In genomic region chr4:112567536-112567935, GRCh38 we compare ENCODE assay signal across 40 cellular contexts. TPM values are rescaled to one million over a fixed set of nuclear protein-coding genes. Genes with fewer than 3 reads are reported as not detected.
"Had no signal": no experiment of that assay in that cellular context is flagged by ENCODE, and none has a peak within 500 bp of the region (broad histone marks: within the 10 kb centered on the region; RNA-seq: fewer than 3 reads in every experiment).

No MANE protein-coding gene starts in this region.

- H3K27me3 Mint-ChIP-seq: activated CD4-positive, alpha-beta memory T cell treated with anti-CD3 and anti-CD28 coated beads, Interleukin-2, amount 10 ng/mL, durations not matched to agents 7 days and 5 days; activated CD4-positive, alpha-beta T cell treated with anti-CD3 and anti-CD28 coated beads for 36 hours; activated CD4-positive, alpha-beta T cell treated with anti-CD3 and anti-CD28 coated beads, Interleukin-2, amount 10 ng/mL, durations not matched to agents 7 days and 5 days; activated CD8-positive, alpha-beta memory T cell treated with anti-CD3 and anti-CD28 coated beads, Interleukin-2, amount 10 ng/mL, durations not matched to agents 7 days and 5 days; activated naive CD4-positive, alpha-beta T cell treated with anti-CD3 and anti-CD28 coated beads, Interleukin-2, amount 10 ng/mL, durations not matched to agents 7 days and 5 days; activated naive CD4-positive, alpha-beta T cell treated with anti-CD3 and anti-CD28 coated beads, Interleukin-2, amount 50 U/mL, for 24 hours; activated naive CD8-positive, alpha-beta T cell; activated naive CD8-positive, alpha-beta T cell treated with anti-CD3 and anti-CD28 coated beads, Interleukin-2, amount 10 ng/mL, durations not matched to agents 7 days and 5 days; activated naive CD8-positive, alpha-beta T cell treated with anti-CD3 and anti-CD28 coated beads, Interleukin-2, amount 50 U/mL, for 24 hours; brain; central memory CD8-positive, alpha-beta T cell had no signal

- H3K4me1 Mint-ChIP-seq: activated CD4-positive, alpha-beta memory T cell treated with anti-CD3 and anti-CD28 coated beads, Interleukin-2, amount 10 ng/mL, durations not matched to agents 7 days and 5 days; activated CD4-positive, alpha-beta T cell treated with anti-CD3 and anti-CD28 coated beads for 36 hours; activated CD4-positive, alpha-beta T cell treated with anti-CD3 and anti-CD28 coated beads, Interleukin-2, amount 10 ng/mL, durations not matched to agents 7 days and 5 days; activated CD8-positive, alpha-beta memory T cell treated with anti-CD3 and anti-CD28 coated beads, Interleukin-2, amount 10 ng/mL, durations not matched to agents 7 days and 5 days; activated naive CD4-positive, alpha-beta T cell treated with anti-CD3 and anti-CD28 coated beads, Interleukin-2, amount 10 ng/mL, durations not matched to agents 7 days and 5 days; activated naive CD4-positive, alpha-beta T cell treated with anti-CD3 and anti-CD28 coated beads, Interleukin-2, amount 50 U/mL, for 24 hours; activated naive CD8-positive, alpha-beta T cell treated with anti-CD3 and anti-CD28 coated beads, Interleukin-2, amount 10 ng/mL, durations not matched to agents 7 days and 5 days; activated naive CD8-positive, alpha-beta T cell treated with anti-CD3 and anti-CD28 coated beads, Interleukin-2, amount 50 U/mL, for 24 hours; brain; central memory CD8-positive, alpha-beta T cell had no signal

- FAIRE-seq: bronchial epithelial cell, TTC549 had no signal

- DNase-seq: activated CD4-positive, alpha-beta memory T cell treated with anti-CD3 and anti-CD28 coated beads, Interleukin-2, amount 10 ng/mL, durations not matched to agents 7 days and 5 days; activated CD4-positive, alpha-beta T cell treated with anti-CD3 and anti-CD28 coated beads for 1 hour; activated CD4-positive, alpha-beta T cell treated with anti-CD3 and anti-CD28 coated beads for 36 hours; activated CD4-positive, alpha-beta T cell treated with anti-CD3 and anti-CD28 coated beads for 48 hours; activated CD4-positive, alpha-beta T cell treated with anti-CD3 and anti-CD28 coated beads, Interleukin-2, amount 10 ng/mL, durations not matched to agents 7 days and 5 days; activated CD4-positive, alpha-beta T cell treated with anti-CD3 and anti-CD28 coated beads, Interleukin-2, amount 50 U/mL, for 48 hours; activated CD4-positive, CD25-positive, alpha-beta regulatory T cell; activated CD8-positive, alpha-beta memory T cell treated with anti-CD3 and anti-CD28 coated beads for 24 hours; activated CD8-positive, alpha-beta memory T cell treated with anti-CD3 and anti-CD28 coated beads, Interleukin-2, amount 10 ng/mL, durations not matched to agents 7 days and 5 days; activated CD8-positive, alpha-beta memory T cell treated with anti-CD3 and anti-CD28 coated beads, Interleukin-2, amount 50 U/mL, for 48 hours; activated CD8-positive, alpha-beta T cell treated with anti-CD3 and anti-CD28 coated beads, Interleukin-2, amount 10 ng/mL, durations not matched to agents 7 days and 5 days; activated effector memory CD4-positive, alpha-beta T cell treated with Interleukin-2 at 50 U/mL for 16 hours; activated gamma-delta T cell; activated naive CD4-positive, alpha-beta T cell treated with anti-CD3 and anti-CD28 coated beads, Interleukin-2, amount 10 ng/mL, durations not matched to agents 7 days and 5 days; activated naive CD4-positive, alpha-beta T cell treated with Interleukin-2 at 50 U/mL for 16 hours; activated naive CD8-positive, alpha-beta T cell treated with anti-CD3 and anti-CD28 coated beads, Interleukin-2, amount 10 ng/mL, durations not matched to agents 7 days and 5 days; activated naive CD8-positive, alpha-beta T cell treated with anti-CD3 and anti-CD28 coated beads, Interleukin-2, amount 50 U/mL, for 24 hours; activated T-cell treated with anti-CD3 and anti-CD28 coated beads, Interleukin-2, amount 50 U/mL, for 4 hours; amygdala; anterior cingulate cortex; caudate nucleus; cerebellar nuclear complex; T-helper 1 cell; T-helper 2 cell; T-helper 9 cell had no signal

- H3K4me3 Mint-ChIP-seq: activated CD4-positive, alpha-beta memory T cell treated with anti-CD3 and anti-CD28 coated beads, Interleukin-2, amount 10 ng/mL, durations not matched to agents 7 days and 5 days; activated CD4-positive, alpha-beta T cell treated with anti-CD3 and anti-CD28 coated beads for 36 hours; activated CD4-positive, alpha-beta T cell treated with anti-CD3 and anti-CD28 coated beads, Interleukin-2, amount 10 ng/mL, durations not matched to agents 7 days and 5 days; activated CD8-positive, alpha-beta memory T cell treated with anti-CD3 and anti-CD28 coated beads, Interleukin-2, amount 10 ng/mL, durations not matched to agents 7 days and 5 days; activated CD8-positive, alpha-beta T cell treated with anti-CD3 and anti-CD28 coated beads, Interleukin-2, amount 10 ng/mL, durations not matched to agents 7 days and 5 days; activated naive CD4-positive, alpha-beta T cell treated with anti-CD3 and anti-CD28 coated beads, Interleukin-2, amount 10 ng/mL, durations not matched to agents 7 days and 5 days; activated naive CD4-positive, alpha-beta T cell treated with anti-CD3 and anti-CD28 coated beads, Interleukin-2, amount 50 U/mL, for 24 hours; activated naive CD8-positive, alpha-beta T cell; activated naive CD8-positive, alpha-beta T cell treated with anti-CD3 and anti-CD28 coated beads, Interleukin-2, amount 10 ng/mL, durations not matched to agents 7 days and 5 days; activated naive CD8-positive, alpha-beta T cell treated with anti-CD3 and anti-CD28 coated beads, Interleukin-2, amount 50 U/mL, for 24 hours; activated T-cell treated with anti-CD3 and anti-CD28 coated beads, Interleukin-2, amount 50 U/mL, for 4 hours; brain; central memory CD8-positive, alpha-beta T cell; T-helper 1 cell treated with Interleukin-12 subunit alpha and Interleukin-12 subunit beta and Interleukin-4 antibody, amounts not matched to agents 30 μg/mL and 1 μg/mL, for 36 hours; T-helper 2 cell treated with Interferon-gamma antibody and Interleukin-4, amounts not matched to agents 5 μg/mL and 100 μg/mL, for 36 hours had no signal

- H3K9me3 Mint-ChIP-seq: activated CD4-positive, alpha-beta memory T cell treated with anti-CD3 and anti-CD28 coated beads, Interleukin-2, amount 10 ng/mL, durations not matched to agents 7 days and 5 days; activated CD4-positive, alpha-beta T cell treated with anti-CD3 and anti-CD28 coated beads, Interleukin-2, amount 10 ng/mL, durations not matched to agents 7 days and 5 days; activated naive CD4-positive, alpha-beta T cell treated with anti-CD3 and anti-CD28 coated beads, Interleukin-2, amount 10 ng/mL, durations not matched to agents 7 days and 5 days; activated naive CD4-positive, alpha-beta T cell treated with anti-CD3 and anti-CD28 coated beads, Interleukin-2, amount 50 U/mL, for 24 hours; activated naive CD8-positive, alpha-beta T cell treated with anti-CD3 and anti-CD28 coated beads, Interleukin-2, amount 10 ng/mL, durations not matched to agents 7 days and 5 days; activated naive CD8-positive, alpha-beta T cell treated with anti-CD3 and anti-CD28 coated beads, Interleukin-2, amount 50 U/mL, for 24 hours; activated T-cell treated with anti-CD3 and anti-CD28 coated beads, Interleukin-2, amount 50 U/mL, for 4 hours; activated T-helper 2 cell treated with anti-CD3 and anti-CD28 coated beads, Interferon-gamma antibody, Interleukin-2, Interleukin-4, amounts not matched to agents 10 μg/mL and 5 μg/mL and 100 μg/mL, durations not matched to agents 14 hours and 24 hours and 36 hours; central memory CD8-positive, alpha-beta T cell; T-helper 1 cell treated with Interleukin-12 subunit alpha and Interleukin-12 subunit beta and Interleukin-4 antibody, amounts not matched to agents 30 μg/mL and 1 μg/mL, for 36 hours; T-helper 2 cell treated with Interferon-gamma antibody and Interleukin-4, amounts not matched to agents 5 μg/mL and 100 μg/mL, for 36 hours had no signal

- H3K4me1 ChIP-seq: ascending aorta had no signal

- H3K4me3 ChIP-seq: ascending aorta, cardiac muscle cell had no signal

- H3K9me3 ChIP-seq: ascending aorta had no signal

- H3K27ac ChIP-seq: ascending aorta, cardiac muscle cell, VCaP had no signal

- H3K27ac Mint-ChIP-seq: activated CD4-positive, alpha-beta memory T cell treated with anti-CD3 and anti-CD28 coated beads, Interleukin-2, amount 10 ng/mL, durations not matched to agents 7 days and 5 days; activated CD4-positive, alpha-beta T cell treated with anti-CD3 and anti-CD28 coated beads for 36 hours; activated CD4-positive, alpha-beta T cell treated with anti-CD3 and anti-CD28 coated beads, Interleukin-2, amount 10 ng/mL, durations not matched to agents 7 days and 5 days; activated CD8-positive, alpha-beta memory T cell treated with anti-CD3 and anti-CD28 coated beads, Interleukin-2, amount 10 ng/mL, durations not matched to agents 7 days and 5 days; activated CD8-positive, alpha-beta T cell treated with anti-CD3 and anti-CD28 coated beads, Interleukin-2, amount 10 ng/mL, durations not matched to agents 7 days and 5 days; activated naive CD4-positive, alpha-beta T cell treated with anti-CD3 and anti-CD28 coated beads, Interleukin-2, amount 10 ng/mL, durations not matched to agents 7 days and 5 days; activated naive CD4-positive, alpha-beta T cell treated with anti-CD3 and anti-CD28 coated beads, Interleukin-2, amount 50 U/mL, for 24 hours; activated naive CD8-positive, alpha-beta T cell; activated naive CD8-positive, alpha-beta T cell treated with anti-CD3 and anti-CD28 coated beads, Interleukin-2, amount 10 ng/mL, durations not matched to agents 7 days and 5 days; activated naive CD8-positive, alpha-beta T cell treated with anti-CD3 and anti-CD28 coated beads, Interleukin-2, amount 50 U/mL, for 24 hours; activated T-helper 2 cell treated with anti-CD3 and anti-CD28 coated beads, Interferon-gamma antibody, Interleukin-2, Interleukin-4, amounts not matched to agents 10 μg/mL and 5 μg/mL and 100 μg/mL, durations not matched to agents 14 hours and 24 hours and 36 hours; brain; T-helper 1 cell treated with Interleukin-12 subunit alpha and Interleukin-12 subunit beta and Interleukin-4 antibody, amounts not matched to agents 30 μg/mL and 1 μg/mL, for 36 hours; T-helper 2 cell treated with Interferon-gamma antibody and Interleukin-4, amounts not matched to agents 5 μg/mL and 100 μg/mL, for 36 hours had no signal

- ATAC-seq: activated CD4-positive, alpha-beta T cell treated with anti-CD3 and anti-CD28 coated beads for 36 hours; activated CD4-positive, CD25-positive, alpha-beta regulatory T cell treated with anti-CD3 and anti-CD28 coated beads, Interleukin-2, amount 50 U/mL, for 24 hours; activated CD8-positive, alpha-beta memory T cell treated with anti-CD3 and anti-CD28 coated beads, Interleukin-2, amount 10 ng/mL, durations not matched to agents 7 days and 5 days; activated CD8-positive, alpha-beta T cell treated with anti-CD3 and anti-CD28 coated beads, Interleukin-2, amount 10 ng/mL, durations not matched to agents 7 days and 5 days; activated naive CD8-positive, alpha-beta T cell treated with anti-CD3 and anti-CD28 coated beads, Interleukin-2, amount 50 U/mL, for 24 hours; activated T-cell treated with anti-CD3 and anti-CD28 coated beads, Interleukin-2, amount 50 U/mL, for 4 hours had no signal

- H3K36me3 ChIP-seq: ascending aorta, cardiac muscle cell had no signal

- H3K27me3 ChIP-seq: ascending aorta, cardiac muscle cell had no signal

RNA-seq across cellular contexts. Expression of gene NEUROG2, which starts 51.6 kb away (rescaled TPM):
- total RNA-seq: activated CD4-positive, alpha-beta memory T cell treated with anti-CD3 and anti-CD28 coated beads, Interleukin-2, amount 10 ng/mL, durations not matched to agents 7 days and 5 days; activated CD4-positive, alpha-beta T cell treated with anti-CD3 and anti-CD28 coated beads, Interleukin-2, amount 10 ng/mL, durations not matched to agents 7 days and 5 days; activated CD8-positive, alpha-beta T cell treated with anti-CD3 and anti-CD28 coated beads, Interleukin-2, amount 10 ng/mL, durations not matched to agents 7 days and 5 days; activated naive CD8-positive, alpha-beta T cell treated with anti-CD3 and anti-CD28 coated beads, Interleukin-2, amount 10 ng/mL, durations not matched to agents 7 days and 5 days; activated T-helper 2 cell treated with anti-CD3 and anti-CD28 coated beads, Interferon-gamma antibody, Interleukin-2, Interleukin-4, amounts not matched to agents 10 μg/mL and 5 μg/mL and 100 μg/mL, durations not matched to agents 14 hours and 24 hours and 36 hours; ascending aorta; bronchial epithelial cell; chondrocyte had no signal
- polyA plus RNA-seq: adipose tissue, cardiac muscle cell had no signal
